Comparison of ENCODE assay signal across 30 cellular contexts in the genomic region with DNA sequence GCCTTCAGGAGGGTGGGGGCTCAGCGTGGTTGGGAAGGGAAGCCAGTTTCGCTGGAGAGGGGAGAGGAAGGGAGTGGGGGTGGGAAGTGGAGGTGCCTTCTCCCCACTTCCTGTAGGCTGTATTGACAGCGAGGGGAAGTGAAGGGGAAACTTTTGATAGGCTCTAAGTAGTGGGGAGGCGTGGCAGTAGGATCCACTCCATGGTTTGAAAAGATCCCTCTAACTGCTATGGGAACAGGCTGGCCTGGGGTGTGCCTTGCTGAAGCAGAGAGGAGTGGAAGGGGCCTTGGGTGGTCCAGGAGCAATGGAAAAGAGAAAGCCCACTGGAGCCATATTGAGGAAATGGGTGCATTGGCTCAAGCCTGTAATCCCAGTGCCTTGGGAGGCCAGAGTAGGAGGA. TPM values are rescaled to one million over a fixed set of nuclear protein-coding genes. Genes with fewer than 3 reads are reported as not detected.
"Had no signal": no experiment of that assay in that cellular context is flagged by ENCODE, and none has a peak within 500 bp of the region (broad histone marks: within the 10 kb centered on the region; RNA-seq: fewer than 3 reads in every experiment).

No MANE protein-coding gene starts in this region.

- H3K36me3 ChIP-seq: cardiac muscle cell, colonic mucosa, thoracic aorta, uterus had no signal

- H3K27ac ChIP-seq: cardiac muscle cell, colonic mucosa, dorsolateral prefrontal cortex, thoracic aorta, uterus, VCaP had no signal

- DNase-seq: activated CD4-positive, alpha-beta T cell treated with anti-CD3 and anti-CD28 coated beads for 48 hours; activated CD4-positive, alpha-beta T cell treated with anti-CD3 and anti-CD28 coated beads, Interleukin-2, amount 50 U/mL, for 48 hours; activated CD8-positive, alpha-beta memory T cell treated with anti-CD3 and anti-CD28 coated beads, Interleukin-2, amount 50 U/mL, for 48 hours; activated gamma-delta T cell treated with Interleukin-2 at 50 U/mL for 16 hours; activated T-cell treated with anti-CD3 and anti-CD28 coated beads, Interleukin-2, amount 50 U/mL, for 24 hours; anterior cingulate cortex; cerebellar nuclear complex; colonic mucosa; dorsolateral prefrontal cortex; effector memory CD4-positive, alpha-beta T cell; foreskin fibroblast; hippocampal formation; kidney; left colon; midbrain; posterior cingulate gyrus; right cardiac atrium; stimulated activated CD4-positive, alpha-beta T cell treated with anti-CD3 and anti-CD28 coated beads, Interleukin-15, amount 100 ng/mL, for 24 hours; stimulated activated CD4-positive, alpha-beta T cell treated with anti-CD3 and anti-CD28 coated beads, Interleukin-2, amount 100 ng/mL, for 24 hours; stimulated activated naive CD8-positive, alpha-beta T cell treated with anti-CD3 and anti-CD28 coated beads, Interleukin-15, Interleukin-2, amounts not matched to agents 100 U/mL and 50 U/mL, for 24 hours; uterus had no signal

- H3K9me3 Mint-ChIP-seq: activated naive CD4-positive, alpha-beta T cell treated with anti-CD3 and anti-CD28 coated beads, Interleukin-2, amount 50 U/mL, for 24 hours; natural killer cell treated with Interleukin-12 subunit alpha and Interleukin-12 subunit beta and Interleukin-15 and Interleukin-18, amount 100 ng/mL, for 72 hours; type B pancreatic cell had no signal

- H3K9me3 ChIP-seq: colonic mucosa, thoracic aorta, uterus had no signal

- H3K4me1 ChIP-seq: colonic mucosa, uterus had no signal

- H3K4me3 Mint-ChIP-seq: activated naive CD4-positive, alpha-beta T cell treated with anti-CD3 and anti-CD28 coated beads, Interleukin-2, amount 50 U/mL, for 24 hours; activated T-cell treated with anti-CD3 and anti-CD28 coated beads, Interleukin-2, amount 50 U/mL, for 24 hours; natural killer cell treated with Interleukin-12 subunit alpha and Interleukin-12 subunit beta and Interleukin-15 and Interleukin-18, amount 100 ng/mL, for 72 hours; type B pancreatic cell had no signal

- H3K4me1 Mint-ChIP-seq: activated naive CD4-positive, alpha-beta T cell treated with anti-CD3 and anti-CD28 coated beads, Interleukin-2, amount 50 U/mL, for 24 hours had no signal

- ATAC-seq: activated CD4-positive, CD25-positive, alpha-beta regulatory T cell treated with anti-CD3 and anti-CD28 coated beads, Interleukin-2, amount 50 U/mL, for 24 hours; left colon; natural killer cell treated with Interleukin-12 subunit alpha and Interleukin-12 subunit beta and Interleukin-15 and Interleukin-18, amount 100 ng/mL, for 72 hours; stimulated activated naive CD8-positive, alpha-beta T cell treated with anti-CD3 and anti-CD28 coated beads, Interleukin-15, Interleukin-2, amounts not matched to agents 100 U/mL and 50 U/mL, for 24 hours had no signal

- H3K36me3 Mint-ChIP-seq: activated naive CD4-positive, alpha-beta T cell treated with anti-CD3 and anti-CD28 coated beads, Interleukin-2, amount 50 U/mL, for 24 hours; natural killer cell treated with Interleukin-12 subunit alpha and Interleukin-12 subunit beta and Interleukin-15 and Interleukin-18, amount 100 ng/mL, for 72 hours; type B pancreatic cell had no signal

- H3K27ac Mint-ChIP-seq: activated naive CD4-positive, alpha-beta T cell treated with anti-CD3 and anti-CD28 coated beads, Interleukin-2, amount 50 U/mL, for 24 hours; activated T-cell treated with anti-CD3 and anti-CD28 coated beads, Interleukin-2, amount 50 U/mL, for 24 hours; natural killer cell treated with Interleukin-12 subunit alpha and Interleukin-12 subunit beta and Interleukin-15 and Interleukin-18, amount 100 ng/mL, for 72 hours; type B pancreatic cell had no signal

- H3K4me3 ChIP-seq: cardiac muscle cell, colonic mucosa, dorsolateral prefrontal cortex, thoracic aorta, uterus had no signal

- H3K27me3 ChIP-seq: cardiac muscle cell, colonic mucosa, dorsolateral prefrontal cortex, uterus had no signal

- FAIRE-seq: kidney, TTC549 had no signal

RNA-seq across cellular contexts. Expression of a gene that starts 37.8 kb away (rescaled TPM):
- total RNA-seq: natural killer cell treated with Interleukin-12 subunit alpha and Interleukin-12 subunit beta and Interleukin-15 and Interleukin-18, amount 100 ng/mL, for 72 hours; T-helper 1 cell treated with Interleukin-12 subunit alpha and Interleukin-12 subunit beta and Interleukin-4 antibody, amounts not matched to agents 30 ng/mL and 1 ng/mL, for 36 hours had no signal
